Comparison of ENCODE assay signal across 12 cellular contexts in genomic region chr1:10459185-10459584, GRCh38. TPM values are rescaled to one million over a fixed set of nuclear protein-coding genes. Genes with fewer than 3 reads are reported as not detected.
A peak's percentile ranks its signal among the peaks of the same experiment; 100 is the strongest.
DNase-seq lines count a peak whose midpoint lies in the region; ATAC-seq and TF ChIP-seq lines count a peak whose summit lies in the region.
"Had no signal": no experiment of that assay in that cellular context is flagged by ENCODE, and none has a peak within 500 bp of the region (broad histone marks: within the 10 kb centered on the region; RNA-seq: fewer than 3 reads in every experiment).

No MANE protein-coding gene starts in this region.

- no peak overlapping the region for H2BK15ac ChIP-seq in mesenchymal stem cell (ENCODE audit: low read depth, poor library complexity, severe bottlenecking)

- TF ChIP-seq RAD21 in Ishikawa (IDR thresholded peaks at IDR 0.05; ENCODE audit: low read depth): no peak

- no peak overlapping the region for H3K4ac ChIP-seq in mesenchymal stem cell (ENCODE audit: low read depth in 1 of 2, low read length in 2 of 2)

- peaks cover 8% of the 10 kb centered on the region for H3K79me1 ChIP-seq in mesenchymal stem cell (replicated peaks; ENCODE audit: low read length, poor library complexity, severe bottlenecking)

- no peak overlapping the region for H4K91ac ChIP-seq in mesenchymal stem cell (ENCODE audit: low read length)

- WGBS in mesenchymal stem cell: 21% methylated on average over 2 of the region's 3 CpGs

- no peak overlapping the region for H2BK12ac ChIP-seq in mesenchymal stem cell (ENCODE audit: low read length in 2 of 2)

- TF ChIP-seq CTCF in astrocyte of the spinal cord (IDR thresholded peaks at IDR 0.05; ENCODE audit: low read depth, low read length): no peak

- no peak overlapping the region for H2AK5ac ChIP-seq in mesenchymal stem cell (ENCODE audit: low read length, severe bottlenecking)

- H3K14ac ChIP-seq in mesenchymal stem cell (ENCODE audit: low read length in 2 of 2): no peak overlapping the region

- H3K23ac ChIP-seq in mesenchymal stem cell (ENCODE audit: low read length in 2 of 2): no peak overlapping the region

- no peak overlapping the region for H3K4me2 ChIP-seq in mesenchymal stem cell (ENCODE audit: low read length, poor library complexity, severe bottlenecking)

- H3K27ac ChIP-seq in mesenchymal stem cell (ENCODE audit: low read length, poor library complexity, severe bottlenecking): peak overlapping the region; percentile 19
- H3K27ac ChIP-seq: lower lobe of right lung, WERI-Rb-1 had no signal

- no peaks in the 10 kb centered on the region for H3K27me3 ChIP-seq in mesenchymal stem cell (ENCODE audit: control insufficient read depth in 1 of 2, insufficient read depth in 1 of 2, low read length in 2 of 2)

- H3K18ac ChIP-seq in mesenchymal stem cell (ENCODE audit: low read depth in 1 of 2, low read length in 2 of 2): no peak overlapping the region

- peaks cover 26 to 29% of the 10 kb centered on the region in 2 experiments for H3K36me3 ChIP-seq in mesenchymal stem cell (ENCODE audit: control insufficient read depth in 1 of 2, insufficient read depth in 2 of 2, low read depth in 1 of 2, low read length in 2 of 2)

- ATAC-seq in GM21423 (IDR thresholded peaks at IDR 0.05; ENCODE audit: unreplicated experiment): no peak
- no peak for ATAC-seq in HG03139 (IDR thresholded peaks at IDR 0.05; ENCODE audit: unreplicated experiment)

- no peak overlapping the region for H2AFZ ChIP-seq in mesenchymal stem cell (ENCODE audit: low read depth, low read length)

- no peak overlapping the region for H2BK5ac ChIP-seq in mesenchymal stem cell (ENCODE audit: low read depth, low read length, poor library complexity, severe bottlenecking)

- in situ Hi-C loops in astrocyte of the spinal cord (cut with HindIII; ENCODE audit: low sequenced_read_pairs): no loop called here

- no peak overlapping the region for H4K8ac ChIP-seq in mesenchymal stem cell (ENCODE audit: low read length)

- H3K4me3 ChIP-seq in astrocyte of the spinal cord (ENCODE audit: low read depth, low read length) (no peak overlapping the region), mesenchymal stem cell (ENCODE audit: insufficient read depth in 1 of 2, low read depth in 1 of 2, low read length in 2 of 2) (no peak overlapping the region)
- H3K4me3 ChIP-seq: lower lobe of right lung had no signal

- no peak overlapping the region for H3K9ac ChIP-seq in mesenchymal stem cell (ENCODE audit: low read length)

- DNase-seq in DMS53 (lab: John Stamatoyannopoulos, UW) (peak; percentile 75), astrocyte of the spinal cord (ENCODE audit: low read depth, low spot score) (peak; percentile 80), mesenchymal stem cell (peak; percentile 83), activated T-cell treated with anti-CD3 and anti-CD28 coated beads for 4 hours (no peak), NCI-H2107 treated with DMSO at 0.1 percent for 48 hours (lab: John Stamatoyannopoulos, UW; ENCODE audit: unreplicated experiment) (no peak)
- DNase-seq: lower lobe of right lung; NCI-H1930; stimulated activated CD4-positive, alpha-beta T cell treated with anti-CD3 and anti-CD28 coated beads, Interleukin-4, amount 100 ng/mL, for 4 hours; WERI-Rb-1 had no signal

- H2BK120ac ChIP-seq in mesenchymal stem cell (ENCODE audit: low read depth, low read length): no peak overlapping the region

- H3K4me1 ChIP-seq in mesenchymal stem cell (ENCODE audit: control insufficient read depth, insufficient read depth, low read depth, low read length): peaks cover 7% of the 10 kb centered on the region

- no peak for TF ChIP-seq EP300 in Ishikawa (IDR thresholded peaks at IDR 0.05; ENCODE audit: borderline replicate concordance)

- no peaks in the 10 kb centered on the region for H3K9me3 ChIP-seq in mesenchymal stem cell (ENCODE audit: control insufficient read depth, low read length)
- H3K9me3 ChIP-seq: lower lobe of right lung had no signal

TF ChIP-seq in Ishikawa, 13 proteins besides CTCF, POLR2A, EP300 and RAD21:
- TF ChIP-seq CREB1 (IDR thresholded peaks at IDR 0.05; ENCODE audit: low read depth): no peak
- no peak for TF ChIP-seq USF1 (IDR thresholded peaks at IDR 0.05)
- no peak for TF ChIP-seq EGR1 (IDR thresholded peaks at IDR 0.05)
- no peak for TF ChIP-seq ZBTB7A (IDR thresholded peaks at IDR 0.05; ENCODE audit: low read depth)
- TF ChIP-seq CEBPB (IDR thresholded peaks at IDR 0.05): peak; percentile 72
- TF ChIP-seq FOXM1 (IDR thresholded peaks at IDR 0.05; ENCODE audit: borderline replicate concordance, low read depth): no peak
- TF ChIP-seq REST (IDR thresholded peaks at IDR 0.05; ENCODE audit: low read depth): no peak
- TF ChIP-seq NFIC (IDR thresholded peaks at IDR 0.05): no peak
- TF ChIP-seq YY1 (IDR thresholded peaks at IDR 0.05; ENCODE audit: low read depth): no peak
- TF ChIP-seq MAX (IDR thresholded peaks at IDR 0.05): peak; percentile 38; the same call in 1 of the 2 replicates
- TF ChIP-seq TEAD4 (IDR thresholded peaks at IDR 0.05): no peak
- TF ChIP-seq TCF12 (IDR thresholded peaks at IDR 0.05; ENCODE audit: low read depth): no peak
- no peak for TF ChIP-seq TAF1 (IDR thresholded peaks at IDR 0.05; ENCODE audit: low read depth)
TF ChIP-seq in Ishikawa: peak in this region for 2.

RNA-seq across cellular contexts. Expression of gene CORT, which starts 9.4 kb away (rescaled TPM):
- polyA plus RNA-seq in mesenchymal stem cell (2013, experiment 1 of 2): 0.07 TPM
- polyA plus RNA-seq in mesenchymal stem cell (2013, experiment 2 of 2): 0.23 TPM

RNA-seq across cellular contexts. Expression of gene DFFA, which starts 13.1 kb away (rescaled TPM):
- polyA plus RNA-seq in mesenchymal stem cell (2013, experiment 1 of 2): 28.1 TPM
- polyA plus RNA-seq in mesenchymal stem cell (2013, experiment 2 of 2): 26.5 TPM

RNA-seq across cellular contexts. Expression of gene PEX14, which starts 15.6 kb away (rescaled TPM):
- polyA plus RNA-seq in mesenchymal stem cell (2013, experiment 1 of 2): 17.5 TPM
- 16.8 TPM for polyA plus RNA-seq in mesenchymal stem cell (2013, experiment 2 of 2)

RNA-seq across cellular contexts. Expression of gene CENPS, which starts 29.0 kb away (rescaled TPM):
- 12.6 TPM for polyA plus RNA-seq in mesenchymal stem cell (2013, experiment 1 of 2)
- 12.3 TPM for polyA plus RNA-seq in mesenchymal stem cell (2013, experiment 2 of 2)

Comparison
In these comparisons a context has a peak if more than half of its experiments do, and no peak if none do; other contexts are left out.
1. DNase-seq: peak in DMS53 (single experiment), astrocyte of the spinal cord (single experiment) and mesenchymal stem cell (single experiment); none in activated T-cell treated with anti-CD3 and anti-CD28 coated beads for 4 hours (single experiment) and NCI-H2107 treated with DMSO at 0.1 percent for 48 hours (single experiment).